Comparison of ENCODE assay signal across 8 cellular contexts in the genomic region with DNA sequence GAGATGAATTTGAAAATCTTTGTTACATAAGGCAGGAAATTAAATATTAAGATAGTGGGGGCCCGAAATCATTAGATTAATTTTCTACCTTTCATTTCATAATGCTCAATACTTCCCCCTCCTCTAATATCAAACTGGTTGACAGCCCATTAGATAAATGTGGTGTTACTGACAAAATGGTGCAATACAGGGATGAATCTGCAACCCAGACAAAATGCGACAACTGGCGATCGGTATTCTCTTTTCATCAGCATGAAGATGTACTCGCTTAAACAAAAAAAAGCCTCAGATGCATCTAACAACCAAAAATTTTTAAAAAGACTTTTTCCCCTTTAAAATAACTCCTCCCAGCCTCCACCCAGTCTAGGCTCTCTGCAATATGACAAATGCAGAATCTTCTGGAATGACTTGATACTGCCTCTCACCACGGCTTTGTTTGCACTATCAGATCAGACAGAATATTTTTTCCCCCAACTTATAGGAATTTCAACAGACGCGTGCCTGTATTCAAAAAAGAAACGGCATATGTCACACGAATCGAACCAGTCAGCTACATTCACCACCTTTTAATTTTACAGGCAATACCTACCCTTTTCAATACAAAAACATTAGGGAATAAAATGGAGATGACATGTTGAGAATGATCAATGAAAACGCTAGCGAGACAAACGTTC. TPM values are rescaled to one million over a fixed set of nuclear protein-coding genes. Genes with fewer than 3 reads are reported as not detected.
A peak's percentile ranks its signal among the peaks of the same experiment; 100 is the strongest.
DNase-seq lines count a peak whose midpoint lies in the region; ATAC-seq and TF ChIP-seq lines count a peak whose summit lies in the region.

No MANE protein-coding gene starts in this region.

- H3K36me3 ChIP-seq in SU-DHL-6 (ENCODE audit: low read length) (peaks cover 30% of the 10 kb centered on the region), skeletal muscle tissue (ENCODE audit: control insufficient read depth in 3 of 3, insufficient read depth in 3 of 3, low read length in 3 of 3) (peaks cover 0 to 2% (median 0%) of the 10 kb centered on the region in 3 donors)

- peak overlapping the region; percentile 76 for H3K4me3 ChIP-seq in SU-DHL-6 (ENCODE audit: insufficient read depth, low read length, poor library complexity, severe bottlenecking)
- H3K4me3 ChIP-seq in skeletal muscle tissue (ENCODE audit: low read length in 3 of 3): peak overlapping the region; percentile 91 to 97 (median 96)

- peak overlapping the region; percentile 99 for H3K9ac ChIP-seq in SU-DHL-6 (ENCODE audit: low read length)
- peak overlapping the region; percentile 89 to 98 (median 95) for H3K9ac ChIP-seq in skeletal muscle tissue (ENCODE audit: low read depth in 1 of 3, low read length in 3 of 3)

- peaks cover 63% of the 10 kb centered on the region for H3K79me2 ChIP-seq in SU-DHL-6 (ENCODE audit: insufficient read depth, low read length)

- peak overlapping the region; percentile 97 for H2AFZ ChIP-seq in SU-DHL-6 (ENCODE audit: low read depth, low read length, severe bottlenecking)

- ATAC-seq in foreskin keratinocyte (no peak), GM18519 (IDR thresholded peaks at IDR 0.05; ENCODE audit: low FRiP score, unreplicated experiment) (no peak)

- H3K27ac ChIP-seq in SU-DHL-6 (ENCODE audit: low read depth, low read length) (peak overlapping the region; percentile 77), foreskin keratinocyte (peak overlapping the region; percentile 98), skeletal muscle tissue (ENCODE audit: low read depth, low read length) (peak overlapping the region; percentile 99)

- H3K4me1 ChIP-seq in foreskin keratinocyte (peaks cover 26% of the 10 kb centered on the region), skeletal muscle tissue (ENCODE audit: control insufficient read depth in 3 of 3, insufficient read depth in 3 of 3, low read length in 3 of 3) (peaks cover 34 to 42% (median 37%) of the 10 kb centered on the region in 3 donors)

- no peaks in the 10 kb centered on the region for H3K9me2 ChIP-seq in SU-DHL-6 (replicated peaks; ENCODE audit: insufficient read depth, low read length)

- TF ChIP-seq CTCF in SU-DHL-6 (IDR thresholded peaks at IDR 0.05; ENCODE audit: insufficient read depth, low read length, poor library complexity, severe bottlenecking) (no peak), foreskin keratinocyte (conservative IDR thresholded peaks at IDR 0.05) (no peak)

- DNase-seq in NCI-H1105 treated with DMSO at 0.1 percent for 48 hours (lab: John Stamatoyannopoulos, UW): peak; percentile 48
- no peak for DNase-seq in NCI-H1105 (lab: John Stamatoyannopoulos, UW)
- no peak for DNase-seq in foreskin keratinocyte
- no peak for DNase-seq in germinal center (ENCODE audit: low spot score)
- no peak for DNase-seq in stimulated activated CD4-positive, alpha-beta T cell treated with anti-CD3 and anti-CD28 coated beads, Interleukin-2, amount 100 ng/mL, for 24 hours

- no peaks in the 10 kb centered on the region for H3K27me3 ChIP-seq in SU-DHL-6 (ENCODE audit: low read length)
- no peaks in the 10 kb centered on the region for H3K27me3 ChIP-seq in foreskin keratinocyte
- no peaks in the 10 kb centered on the region for H3K27me3 ChIP-seq in skeletal muscle tissue (ENCODE audit: control insufficient read depth in 3 of 3, insufficient read depth in 3 of 3, low read length in 3 of 3)

- H4K20me1 ChIP-seq in SU-DHL-6 (ENCODE audit: low read depth, low read length): peaks cover 38% of the 10 kb centered on the region

- H3F3A ChIP-seq in SU-DHL-6 (ENCODE audit: insufficient read depth): peaks cover 4% of the 10 kb centered on the region; the same call in 1 of the 2 replicates

- H3K4me2 ChIP-seq in SU-DHL-6 (ENCODE audit: low read depth, low read length, poor library complexity, severe bottlenecking): peak overlapping the region; percentile 91

- H3K9me3 ChIP-seq in SU-DHL-6 (ENCODE audit: insufficient read depth, low read length): no peaks in the 10 kb centered on the region
- H3K9me3 ChIP-seq in skeletal muscle tissue (ENCODE audit: control insufficient read depth in 3 of 3, low read length in 3 of 3): no peaks in the 10 kb centered on the region

RNA-seq across cellular contexts. Expression of gene YWHAG, which starts 1.3 kb away (rescaled TPM):
- total RNA-seq in foreskin keratinocyte (195 and 216 TPM in 2 replicates), skeletal muscle tissue (86.1 TPM)
- polyA plus RNA-seq in foreskin keratinocyte: 70.5 and 89.6 TPM in 2 replicates

RNA-seq across cellular contexts. Expression of gene SSC4D, which starts 52.0 kb away (rescaled TPM):
- total RNA-seq in foreskin keratinocyte: 1.1 and 1.5 TPM in 2 replicates
- polyA plus RNA-seq in foreskin keratinocyte: 1.9 and 2.0 TPM in 2 replicates
- 1.0 TPM for total RNA-seq in skeletal muscle tissue

RNA-seq across cellular contexts. Expression of gene HSPB1, which starts 55.0 kb away (rescaled TPM):
- 204 and 286 TPM in 2 replicates for total RNA-seq in foreskin keratinocyte
- polyA plus RNA-seq in foreskin keratinocyte: 502 and 562 TPM in 2 replicates
- 80.4 TPM for total RNA-seq in skeletal muscle tissue
